ENCODE assay signal across 18 cellular contexts in the genomic region with DNA sequence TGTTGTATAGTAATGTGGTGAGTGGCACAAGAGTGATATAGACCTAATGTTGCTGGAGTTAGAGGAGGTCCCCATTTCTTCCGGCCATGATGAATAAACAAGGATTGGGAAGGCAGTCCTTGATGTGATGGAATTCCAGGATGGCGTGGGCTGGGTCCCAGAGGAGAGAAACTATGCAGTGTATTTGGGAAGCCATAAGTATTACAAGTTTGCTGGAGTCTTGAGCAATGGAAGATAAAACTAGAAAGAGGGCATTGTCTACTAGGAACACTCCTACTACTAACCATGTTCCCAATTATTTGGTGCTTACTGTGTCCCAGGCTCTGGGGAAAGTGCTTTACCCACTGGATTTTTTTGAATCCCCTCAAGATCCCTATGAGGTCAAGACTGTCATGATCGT. TPM values are rescaled to one million over a fixed set of nuclear protein-coding genes. Genes with fewer than 3 reads are reported as not detected.
DNase-seq lines count a peak whose midpoint lies in the region; ATAC-seq and TF ChIP-seq lines count a peak whose summit lies in the region.
"Had no signal": no experiment of that assay in that cellular context is flagged by ENCODE, and none has a peak within 500 bp of the region (broad histone marks: within the 10 kb centered on the region; RNA-seq: fewer than 3 reads in every experiment).

No MANE protein-coding gene starts in this region.

- H3K4me1 ChIP-seq in ACC112 (ENCODE audit: control insufficient read depth, insufficient read depth, low read length, unreplicated experiment) (peaks cover 10% of the 10 kb centered on the region), right cardiac atrium (ENCODE audit: control insufficient read depth, insufficient read depth, low read length) (peaks cover 4% of the 10 kb centered on the region), right lobe of liver (no peaks in the 10 kb centered on the region)
- H3K4me1 ChIP-seq: HAP-1 had no signal

- intact Hi-C loops in right cardiac atrium (cut with DNase I) (no loop called here), right lobe of liver (cut with DNase I) (no loop called here)

- POLR2A ChIA-PET in HEK293T (lab: Yijun Ruan, JAX): no interaction called here

- H3K27me3 ChIP-seq in ACC112 (ENCODE audit: insufficient read depth, low read length): no peaks in the 10 kb centered on the region
- H3K27me3 ChIP-seq in right cardiac atrium (ENCODE audit: control insufficient read depth, insufficient read depth): no peaks in the 10 kb centered on the region
- no peaks in the 10 kb centered on the region for H3K27me3 ChIP-seq in right lobe of liver

- no peak overlapping the region for H3K27ac Mint-ChIP-seq in activated T-cell treated with anti-CD3 and anti-CD28 coated beads, Interleukin-2, amount 50 U/mL, for 24 hours

- no peak overlapping the region for H3K4me3 Mint-ChIP-seq in activated T-cell treated with anti-CD3 and anti-CD28 coated beads, Interleukin-2, amount 50 U/mL, for 24 hours
- H3K4me3 Mint-ChIP-seq: CD4-positive, CD25-positive, alpha-beta regulatory T cell had no signal

- peak; percentile 5 for DNase-seq in RPMI7951 (ENCODE audit: low read depth)
- DNase-seq in fibroblast of peridontal ligament (ENCODE audit: extremely low read depth): peak; percentile 50
- DNase-seq in right cardiac atrium: peak in 2 of 3 donors; percentile 67 to 74
- DNase-seq in HEK293T (ENCODE audit: extremely low spot score): no peak
- DNase-seq in activated gamma-delta T cell (lab: John Stamatoyannopoulos, UW): no peak
- DNase-seq in right lobe of liver: no peak
- DNase-seq in activated T-cell treated with anti-CD3 and anti-CD28 coated beads, Interleukin-2, amount 50 U/mL, for 24 hours: no peak
- DNase-seq: CD4-positive, CD25-positive, alpha-beta regulatory T cell; IMR-90; Karpas-422; MM.1S; NCI-H1092 treated with DMSO at 0.1 percent for 48 hours; NCI-H2107; NCI-H2227 treated with DMSO at 0.1 percent for 48 hours; NCI-H524; PC-9 had no signal

- no peak overlapping the region for H2AFZ ChIP-seq in ACC112 (ENCODE audit: low read length, unreplicated experiment)
- H2AFZ ChIP-seq: PC-9 had no signal

- no peaks in the 10 kb centered on the region for H3K9me3 Mint-ChIP-seq in activated T-cell treated with anti-CD3 and anti-CD28 coated beads, Interleukin-2, amount 50 U/mL, for 24 hours

- no peak for TF ChIP-seq CTCF in right lobe of liver (IDR thresholded peaks at IDR 0.05)

- H3K4me3 ChIP-seq in ACC112 (ENCODE audit: low read depth, low read length): no peak overlapping the region
- no peak overlapping the region for H3K4me3 ChIP-seq in right cardiac atrium (ENCODE audit: low read length)
- no peak overlapping the region for H3K4me3 ChIP-seq in right lobe of liver
- H3K4me3 ChIP-seq: HAP-1, PC-9 had no signal

- H3K4me1 Mint-ChIP-seq in activated T-cell treated with anti-CD3 and anti-CD28 coated beads, Interleukin-2, amount 50 U/mL, for 24 hours (ENCODE audit: low read depth): no peaks in the 10 kb centered on the region
- H3K4me1 Mint-ChIP-seq: CD4-positive, CD25-positive, alpha-beta regulatory T cell had no signal

- ATAC-seq in right cardiac atrium: peak; percentile 85 to 87
- no peak for ATAC-seq in right lobe of liver

- 69% methylated on average over 3 of the region's 3 CpGs for WGBS in right cardiac atrium
- WGBS in right lobe of liver (ENCODE audit: insufficient coverage, low coverage, low lambda C conversion rate, missing lambda C conversion rate): 94% methylated on average over 3 of the region's 3 CpGs

- H3K36me3 ChIP-seq in ACC112 (ENCODE audit: insufficient read depth, low read length) (no peaks in the 10 kb centered on the region), right lobe of liver (no peaks in the 10 kb centered on the region)
- H3K36me3 ChIP-seq: HAP-1 had no signal

- no peaks in the 10 kb centered on the region for H3K36me3 Mint-ChIP-seq in activated T-cell treated with anti-CD3 and anti-CD28 coated beads, Interleukin-2, amount 50 U/mL, for 24 hours (ENCODE audit: low read depth)
- H3K36me3 Mint-ChIP-seq: CD4-positive, CD25-positive, alpha-beta regulatory T cell had no signal

- CTCF ChIA-PET in HEK293T (lab: Yijun Ruan, JAX): no interaction called here

- peaks cover 7% of the 10 kb centered on the region for H3K27me3 Mint-ChIP-seq in activated T-cell treated with anti-CD3 and anti-CD28 coated beads, Interleukin-2, amount 50 U/mL, for 24 hours
- H3K27me3 Mint-ChIP-seq: CD4-positive, CD25-positive, alpha-beta regulatory T cell had no signal

- no peak for TF ChIP-seq POLR2A in right lobe of liver (IDR thresholded peaks at IDR 0.05)

- H3K27ac ChIP-seq in ACC112 (ENCODE audit: low read depth, low read length) (peak overlapping the region; percentile 66), right cardiac atrium (ENCODE audit: low read length) (no peak overlapping the region), right lobe of liver (no peak overlapping the region)
- H3K27ac ChIP-seq: PC-9 had no signal

- no peaks in the 10 kb centered on the region for H3K9me3 ChIP-seq in right cardiac atrium (ENCODE audit: control insufficient read depth, low read length)
- no peaks in the 10 kb centered on the region for H3K9me3 ChIP-seq in right lobe of liver
- H3K9me3 ChIP-seq: HAP-1 had no signal

- peaks cover 60% of the 10 kb centered on the region for H3K79me2 ChIP-seq in ACC112 (ENCODE audit: control insufficient read depth, insufficient read depth, low read length, unreplicated experiment)

TF ChIP-seq in HEK293T, 16 proteins besides CTCF, POLR2A, EP300 and RAD21:
- no peak for TF ChIP-seq ELF4 (IDR thresholded peaks at IDR 0.05)

RNA-seq across cellular contexts. Expression of gene LDLRAD3, which starts 20.0 kb away (rescaled TPM):
- 3.8 TPM in 2 replicates for total RNA-seq in RPMI7951 (2014; rRNA removed; shearing (Covaris generic))
- total RNA-seq in right cardiac atrium: 1 to 10 TPM; 3.0 to 7.0 (median 3.6) TPM
- polyA plus RNA-seq in right cardiac atrium: 1.8 TPM
- total RNA-seq in right lobe of liver: 1 to 10 TPM in 5 of 6 experiments, under 1 TPM in 1; 0.62 to 3.3 (median 2.7) TPM
- total RNA-seq: CD4-positive, CD25-positive, alpha-beta regulatory T cell had no signal

Comparison
In these comparisons a context has a peak if more than half of its experiments do, and no peak if none do; other contexts are left out.
1. DNase-seq: peak in RPMI7951 (single experiment), fibroblast of peridontal ligament (single experiment) and right cardiac atrium (2 of 3); none in HEK293T (single experiment), activated gamma-delta T cell (single experiment), right lobe of liver (0 of 3) and activated T-cell treated with anti-CD3 and anti-CD28 coated beads, Interleukin-2, amount 50 U/mL, for 24 hours (single experiment).
2. ATAC-seq: peak in right cardiac atrium (2 of 2); none in right lobe of liver (0 of 4).